Comparison of ENCODE assay signal across 9 cellular contexts in genomic region chr5:14153932-14154646, GRCh38. TPM values are rescaled to one million over a fixed set of nuclear protein-coding genes. Genes with fewer than 3 reads are reported as not detected.
DNase-seq lines count a peak whose midpoint lies in the region; ATAC-seq and TF ChIP-seq lines count a peak whose summit lies in the region.
"Had no signal": no experiment of that assay in that cellular context is flagged by ENCODE, and none has a peak within 500 bp of the region (broad histone marks: within the 10 kb centered on the region; RNA-seq: fewer than 3 reads in every experiment).

No MANE protein-coding gene starts in this region.

- intact Hi-C loops in esophagus muscularis mucosa (cut with DNase I) = no loop called here

- no peak for TF ChIP-seq POLR2A in esophagus muscularis mucosa (IDR thresholded peaks at IDR 0.05; ENCODE audit: low read depth)

- peaks cover 3 to 7% of the 10 kb centered on the region in 2 donors for H3K27me3 Mint-ChIP-seq in natural killer cell treated with Interleukin-12 subunit alpha and Interleukin-12 subunit beta and Interleukin-15 and Interleukin-18, amount 100 ng/mL, for 72 hours
- peaks cover 22% of the 10 kb centered on the region for H3K27me3 Mint-ChIP-seq in activated CD8-positive, alpha-beta memory T cell treated with anti-CD3 and anti-CD28 coated beads, Interleukin-2, amount 10 ng/mL, durations not matched to agents 7 days and 5 days

- peak overlapping the region; percentile 21 for H3K4me3 Mint-ChIP-seq in natural killer cell treated with Interleukin-12 subunit alpha and Interleukin-12 subunit beta and Interleukin-15 and Interleukin-18, amount 100 ng/mL, for 72 hours
- no peak overlapping the region for H3K4me3 Mint-ChIP-seq in activated CD8-positive, alpha-beta memory T cell treated with anti-CD3 and anti-CD28 coated beads, Interleukin-2, amount 10 ng/mL, durations not matched to agents 7 days and 5 days

- peaks cover 17 to 28% of the 10 kb centered on the region in 2 donors for H3K4me1 Mint-ChIP-seq in natural killer cell treated with Interleukin-12 subunit alpha and Interleukin-12 subunit beta and Interleukin-15 and Interleukin-18, amount 100 ng/mL, for 72 hours (ENCODE audit: low read depth in 2 of 2)
- H3K4me1 Mint-ChIP-seq in activated CD8-positive, alpha-beta memory T cell treated with anti-CD3 and anti-CD28 coated beads, Interleukin-2, amount 10 ng/mL, durations not matched to agents 7 days and 5 days = no peaks in the 10 kb centered on the region

- 15% methylated on average over 12 of the region's 12 CpGs for WGBS in esophagus muscularis mucosa

- H3K27ac Mint-ChIP-seq in natural killer cell treated with Interleukin-12 subunit alpha and Interleukin-12 subunit beta and Interleukin-15 and Interleukin-18, amount 100 ng/mL, for 72 hours = peak overlapping the region in 1 of 2 donors; percentile 55
- no peak overlapping the region for H3K27ac Mint-ChIP-seq in activated CD8-positive, alpha-beta memory T cell treated with anti-CD3 and anti-CD28 coated beads, Interleukin-2, amount 10 ng/mL, durations not matched to agents 7 days and 5 days

- DNase-seq in DMS 273 (lab: John Stamatoyannopoulos, UW; ENCODE audit: unreplicated experiment) (peak; percentile 67), DMS 273 treated with DMSO at 0.1 percent for 48 hours (lab: John Stamatoyannopoulos, UW) (no peak), NCI-H2227 (lab: John Stamatoyannopoulos, UW; ENCODE audit: unreplicated experiment) (peak; percentile 33), esophagus muscularis mucosa (ENCODE audit: extremely low spot score) (peak; percentile 94), ecto neural progenitor cell (ENCODE audit: low spot score) (no peak)
- no peak for DNase-seq in natural killer cell treated with Interleukin-12 subunit alpha and Interleukin-12 subunit beta and Interleukin-15 and Interleukin-18, amount 100 ng/mL, for 72 hours (ENCODE audit: low spot score)
- DNase-seq in activated CD8-positive, alpha-beta memory T cell treated with anti-CD3 and anti-CD28 coated beads, Interleukin-2, amount 10 ng/mL, durations not matched to agents 7 days and 5 days = no peak

- H3K4me3 ChIP-seq in esophagus muscularis mucosa = peak overlapping the region; percentile 8 to 41 (median 22)

- no peaks in the 10 kb centered on the region for H3K9me3 Mint-ChIP-seq in natural killer cell treated with Interleukin-12 subunit alpha and Interleukin-12 subunit beta and Interleukin-15 and Interleukin-18, amount 100 ng/mL, for 72 hours
- no peaks in the 10 kb centered on the region for H3K9me3 Mint-ChIP-seq in activated CD8-positive, alpha-beta memory T cell treated with anti-CD3 and anti-CD28 coated beads, Interleukin-2, amount 10 ng/mL, durations not matched to agents 7 days and 5 days (ENCODE audit: low read depth)

- no peak for ATAC-seq in natural killer cell treated with Interleukin-12 subunit alpha and Interleukin-12 subunit beta and Interleukin-15 and Interleukin-18, amount 100 ng/mL, for 72 hours
- ATAC-seq in activated CD8-positive, alpha-beta memory T cell treated with anti-CD3 and anti-CD28 coated beads, Interleukin-2, amount 10 ng/mL, durations not matched to agents 7 days and 5 days = no peak
- no peak for ATAC-seq in HG03280 (IDR thresholded peaks at IDR 0.05; ENCODE audit: unreplicated experiment)

- no peak for TF ChIP-seq EP300 in esophagus muscularis mucosa (IDR thresholded peaks at IDR 0.05)

- peak overlapping the region; percentile 77 to 87 (median 80) for H3K27ac ChIP-seq in esophagus muscularis mucosa (replicated peaks in 1 of 4)
- H3K27ac ChIP-seq: 22Rv1 had no signal

- no peaks in the 10 kb centered on the region for H3K36me3 Mint-ChIP-seq in natural killer cell treated with Interleukin-12 subunit alpha and Interleukin-12 subunit beta and Interleukin-15 and Interleukin-18, amount 100 ng/mL, for 72 hours
- H3K36me3 Mint-ChIP-seq in activated CD8-positive, alpha-beta memory T cell treated with anti-CD3 and anti-CD28 coated beads, Interleukin-2, amount 10 ng/mL, durations not matched to agents 7 days and 5 days = no peaks in the 10 kb centered on the region

- TF ChIP-seq CTCF in esophagus muscularis mucosa (IDR thresholded peaks at IDR 0.05) = no peak

- no peaks in the 10 kb centered on the region for H3K9me3 ChIP-seq in esophagus muscularis mucosa

- H3K27me3 ChIP-seq in esophagus muscularis mucosa = no peaks in the 10 kb centered on the region

- H3K36me3 ChIP-seq in esophagus muscularis mucosa = no peaks in the 10 kb centered on the region

- H3K4me1 ChIP-seq in esophagus muscularis mucosa = peaks cover 69 to 96% (median 90%) of the 10 kb centered on the region in 4 donors

- CTCF ChIA-PET in activated CD8-positive, alpha-beta memory T cell treated with anti-CD3 and anti-CD28 coated beads, Interleukin-2, amount 10 ng/mL, durations not matched to agents 7 days and 5 days (lab: Charles Lee) = no interaction called here

RNA-seq across cellular contexts. Expression of gene TRIO, which starts 10.9 kb away (rescaled TPM):
- 100 to 1,000 TPM; 112 to 155 (median 145) TPM for total RNA-seq in esophagus muscularis mucosa
- total RNA-seq in natural killer cell treated with Interleukin-12 subunit alpha and Interleukin-12 subunit beta and Interleukin-15 and Interleukin-18, amount 100 ng/mL, for 72 hours = 10 to 100 TPM; 40.1 to 70.3 TPM
- 10 to 100 TPM in 1 of 2 experiments, 1 to 10 TPM in 1; 5.7 to 15.7 TPM for total RNA-seq in activated CD8-positive, alpha-beta memory T cell treated with anti-CD3 and anti-CD28 coated beads, Interleukin-2, amount 10 ng/mL, durations not matched to agents 7 days and 5 days

Comparison
In these comparisons a context has a peak if more than half of its experiments do, and no peak if none do; other contexts are left out.
1. DNase-seq: peak in DMS 273 (single experiment), NCI-H2227 (single experiment) and esophagus muscularis mucosa (single experiment); none in DMS 273 treated with DMSO at 0.1 percent for 48 hours (single experiment), natural killer cell treated with Interleukin-12 subunit alpha and Interleukin-12 subunit beta and Interleukin-15 and Interleukin-18, amount 100 ng/mL, for 72 hours (single experiment), activated CD8-positive, alpha-beta memory T cell treated with anti-CD3 and anti-CD28 coated beads, Interleukin-2, amount 10 ng/mL, durations not matched to agents 7 days and 5 days (single experiment) and ecto neural progenitor cell (single experiment).